Comparison of ENCODE assay signal across 8 cellular contexts in genomic region chr9:121286973-121287721, GRCh38. TPM values are rescaled to one million over a fixed set of nuclear protein-coding genes. Genes with fewer than 3 reads are reported as not detected.
A peak's percentile ranks its signal among the peaks of the same experiment; 100 is the strongest.
DNase-seq lines count a peak whose midpoint lies in the region; ATAC-seq and TF ChIP-seq lines count a peak whose summit lies in the region.

No MANE protein-coding gene starts in this region.

- H3K27me3 ChIP-seq in mesendoderm (ENCODE audit: insufficient read depth, low read length, poor library complexity): no peaks in the 10 kb centered on the region
- H3K27me3 ChIP-seq in suprapubic skin: no peaks in the 10 kb centered on the region

- no peak overlapping the region for H2BK15ac ChIP-seq in mesendoderm (replicated peaks; ENCODE audit: low read depth)

- POLR2A ChIA-PET in HEK293 (lab: Yijun Ruan, JAX): interaction anchor here (0.5 to 1.7 kb wide), 8 partner anchors 9 to 335 kb away, joined by 3 to 14 read pairs (median 4); partner anchors contain the start of gene GSN

- no peak overlapping the region for H4K8ac ChIP-seq in mesendoderm (ENCODE audit: low read depth, low read length)

- H3K4me3 ChIP-seq in HEK293 (ENCODE audit: low read depth, low read length) (peak overlapping the region; percentile 19), mesendoderm (ENCODE audit: low read length) (no peak overlapping the region), suprapubic skin (peak overlapping the region; percentile 26)

- no peak for ATAC-seq in HG03097 (IDR thresholded peaks at IDR 0.05; ENCODE audit: low FRiP score, unreplicated experiment)
- no peak for ATAC-seq in GM21528 (IDR thresholded peaks at IDR 0.05; ENCODE audit: low FRiP score, unreplicated experiment)

- no peaks in the 10 kb centered on the region for H3K79me1 ChIP-seq in mesendoderm (ENCODE audit: low read length)

- DNase-seq in AG08396 (ENCODE audit: low spot score) (peak; percentile 89), SIG-M5 treated with dmso at 0.1 percent for 504 hours (lab: John Stamatoyannopoulos, UW; ENCODE audit: unreplicated experiment) (peak; percentile 68), epidermal melanocyte (ENCODE audit: insufficient read length, low spot score) (peak; percentile 81), mesendoderm (peak; percentile 97), suprapubic skin (ENCODE audit: low spot score in 2 of 2) (peak; percentile 91)

- H3K4ac ChIP-seq in mesendoderm (ENCODE audit: low read depth, low read length): no peak overlapping the region

- no peak overlapping the region for H2BK120ac ChIP-seq in mesendoderm (ENCODE audit: low read depth, low read length)

- peak overlapping the region; percentile 29 for H3K4me2 ChIP-seq in mesendoderm (ENCODE audit: low read length)

- peak; percentile 18; the same call in 1 of the 2 replicates for TF ChIP-seq CTCF in HEK293 (tag by site-specific recombination; IDR thresholded peaks at IDR 0.05)
- peak in 1 of 2 donors; percentile 14 for TF ChIP-seq CTCF in suprapubic skin (IDR thresholded peaks at IDR 0.05)

- TF ChIP-seq POLR2A in suprapubic skin (IDR thresholded peaks at IDR 0.05): no peak

- H2BK5ac ChIP-seq in mesendoderm (ENCODE audit: low read length): peak overlapping the region; percentile 23

- H3K9ac ChIP-seq in mesendoderm (ENCODE audit: low read length): peak overlapping the region; percentile 33

- no peak for TF ChIP-seq EP300 in suprapubic skin (IDR thresholded peaks at IDR 0.05)

- H3K9me3 ChIP-seq in HEK293 (ENCODE audit: control insufficient read depth, insufficient read depth, low read depth, low read length): no peaks in the 10 kb centered on the region
- no peaks in the 10 kb centered on the region for H3K9me3 ChIP-seq in suprapubic skin

- H3K4me1 ChIP-seq in HEK293 (ENCODE audit: control insufficient read depth, insufficient read depth, low read length): peaks cover 8% of the 10 kb centered on the region; the same call in 1 of the 2 replicates
- H3K4me1 ChIP-seq in mesendoderm (ENCODE audit: control insufficient read depth, low read depth, low read length): peaks cover 17% of the 10 kb centered on the region
- peaks cover 90% of the 10 kb centered on the region for H3K4me1 ChIP-seq in suprapubic skin

- peak overlapping the region; percentile 81 for H3K56ac ChIP-seq in mesendoderm (ENCODE audit: low read length)

- no peak overlapping the region for H4K5ac ChIP-seq in mesendoderm (ENCODE audit: low read length)

- H3K23ac ChIP-seq in mesendoderm (ENCODE audit: low read length): no peak overlapping the region

- no peak overlapping the region for H2AK5ac ChIP-seq in mesendoderm (ENCODE audit: low read length)

- H3K27ac ChIP-seq in HEK293 (ENCODE audit: extremely low read depth, low read depth, low read length) (peak overlapping the region; percentile 91), mesendoderm (ENCODE audit: low read depth, low read length) (peak overlapping the region; percentile 94), suprapubic skin (peak overlapping the region; percentile 97)

- no CpG with 5 or more reads among the region's 13 CpGs for WGBS in mesendoderm (ENCODE audit: extremely low coverage, insufficient coverage, low lambda C conversion rate)
- WGBS in suprapubic skin: 6% methylated on average over 13 of the region's 13 CpGs

- H3K18ac ChIP-seq in mesendoderm (ENCODE audit: low read length): peak overlapping the region; percentile 77

- CTCF ChIA-PET in HEK293 (lab: Yijun Ruan, JAX): interaction anchor here (0.6 to 6.2 kb wide), 10 partner anchors 9 to 884 kb away, joined by 3 to 42 read pairs (median 6); no protein-coding TSS in a partner anchor

- H3K36me3 ChIP-seq in HEK293 (ENCODE audit: control insufficient read depth in 2 of 2, insufficient read depth in 1 of 2, low read length in 2 of 2) (no peaks in the 10 kb centered on the region), mesendoderm (ENCODE audit: control insufficient read depth, insufficient read depth, low read length) (no peaks in the 10 kb centered on the region), suprapubic skin (no peaks in the 10 kb centered on the region)

- H3K79me2 ChIP-seq in mesendoderm (ENCODE audit: control insufficient read depth, insufficient read depth, low read length): no peaks in the 10 kb centered on the region

TF ChIP-seq in HEK293, 187 proteins besides CTCF, POLR2A, EP300 and RAD21 (continues in another document):
- TF ChIP-seq ZBTB7A (tag by site-specific recombination; IDR thresholded peaks at IDR 0.05; ENCODE audit: low read depth) (no peak), ZNF184 (tag by site-specific recombination; IDR thresholded peaks at IDR 0.05) (no peak), ZNF596 (tag by site-specific recombination; IDR thresholded peaks at IDR 0.05) (no peak), ZNF488 (tag by site-specific recombination; IDR thresholded peaks at IDR 0.05) (no peak), ZNF248 (tag by site-specific recombination; IDR thresholded peaks at IDR 0.05) (no peak), OSR2 (tag by site-specific recombination; IDR thresholded peaks at IDR 0.05) (no peak), ZNF175 (tag by site-specific recombination; IDR thresholded peaks at IDR 0.05) (no peak), PATZ1 (tag by site-specific recombination; IDR thresholded peaks at IDR 0.05) (peak; percentile 90), ZBTB8A (tag by site-specific recombination; IDR thresholded peaks at IDR 0.05) (peak; percentile 38; the same call in 1 of the 2 replicates), ZNF624 (tag by site-specific recombination; IDR thresholded peaks at IDR 0.05) (no peak), ZNF239 (tag by site-specific recombination; IDR thresholded peaks at IDR 0.05) (no peak), ZNF394 (tag by site-specific recombination; IDR thresholded peaks at IDR 0.05; ENCODE audit: borderline replicate concordance) (peak; percentile 35; the same call in 1 of the 2 replicates), ZNF529 (tag by site-specific recombination; IDR thresholded peaks at IDR 0.05; ENCODE audit: insufficient replicate concordance) (no peak), ZNF510 (tag by site-specific recombination; IDR thresholded peaks at IDR 0.05; ENCODE audit: insufficient replicate concordance) (no peak), ATF2 (tag by site-specific recombination; IDR thresholded peaks at IDR 0.05; ENCODE audit: low read depth) (no peak), KLF16 (tag by site-specific recombination; IDR thresholded peaks at IDR 0.05) (0 out of 2 replicates have a peak, but pooled peaks have one; percentile 50), PRDM1 (tag by site-specific recombination; IDR thresholded peaks at IDR 0.05) (peak; percentile 62; the same call in 1 of the 2 replicates), HOXC10 (CRISPR knock-in tag; IDR thresholded peaks at IDR 0.05) (no peak), GLI2 (tag by site-specific recombination; IDR thresholded peaks at IDR 0.05; ENCODE audit: borderline replicate concordance, low read depth) (no peak), ZNF433 (tag by site-specific recombination; IDR thresholded peaks at IDR 0.05; ENCODE audit: low read depth) (no peak), YY2 (tag by site-specific recombination; IDR thresholded peaks at IDR 0.05) (no peak), ZNF792 (tag by site-specific recombination; IDR thresholded peaks at IDR 0.05) (no peak), ZNF626 (tag by site-specific recombination; IDR thresholded peaks at IDR 0.05) (no peak), ZNF664 (tag by site-specific recombination; IDR thresholded peaks at IDR 0.05) (no peak), ZNF16 (tag by site-specific recombination; IDR thresholded peaks at IDR 0.05; ENCODE audit: low read depth) (no peak), ZXDB (tag by site-specific recombination; IDR thresholded peaks at IDR 0.05) (peak; percentile 51; the same call in 1 of the 2 replicates), ZNF837 (tag by site-specific recombination; IDR thresholded peaks at IDR 0.05) (no peak)

RNA-seq across cellular contexts. Expression of gene GSN, which starts 19.2 kb away (rescaled TPM):
- 12.4 TPM for polyA plus RNA-seq in mesendoderm (2013, experiment 1 of 2)
- 13.0 TPM for polyA plus RNA-seq in mesendoderm (2013, experiment 2 of 2)
- total RNA-seq in suprapubic skin: 100 to 1,000 TPM; 681 to 944 (median 771) TPM
